In the genomic region with DNA sequence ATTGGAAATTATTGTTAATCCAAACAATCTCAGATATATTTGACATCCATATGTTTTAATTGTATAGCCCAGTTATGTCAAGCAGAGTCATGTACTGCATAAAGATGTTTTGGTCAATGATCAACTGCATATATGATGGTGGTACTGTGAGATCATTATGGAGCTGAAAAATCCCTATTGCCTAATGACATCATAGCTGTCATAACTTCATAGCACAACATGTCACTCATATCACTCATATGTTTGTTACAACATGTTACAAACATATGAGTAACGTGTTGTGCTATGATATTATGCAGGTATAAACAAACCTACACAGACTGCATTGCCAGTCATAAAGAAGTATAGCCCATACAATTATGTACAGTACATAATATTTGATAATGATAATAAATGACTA, we compare ENCODE assay signal across 32 cellular contexts.
"Had no signal": no experiment of that assay in that cellular context is flagged by ENCODE, and none has a peak within 500 bp of the region (broad histone marks: within the 10 kb centered on the region; RNA-seq: fewer than 3 reads in every experiment).

No MANE protein-coding gene starts in this region.

- H3K36me3 ChIP-seq: adrenal gland, brain microvascular endothelial cell, breast epithelium had no signal

- H3K4me1 ChIP-seq: adrenal gland, body of pancreas, breast epithelium had no signal

- H3K27ac ChIP-seq: adrenal gland, body of pancreas, brain microvascular endothelial cell, breast epithelium, VCaP had no signal

- H3K27me3 ChIP-seq: adrenal gland, body of pancreas, brain microvascular endothelial cell, breast epithelium had no signal

- H3K9me3 ChIP-seq: adrenal gland, body of pancreas had no signal

- H3K4me3 ChIP-seq: adrenal gland, body of pancreas, breast epithelium had no signal

- FAIRE-seq: astrocyte had no signal

- ATAC-seq: activated CD8-positive, alpha-beta T cell treated with anti-CD3 and anti-CD28 coated beads for 36 hours; activated naive CD4-positive, alpha-beta T cell treated with anti-CD3 and anti-CD28 coated beads, Interleukin-2, amount 50 U/mL, for 72 hours; activated T-cell treated with anti-CD3 and anti-CD28 coated beads, Interleukin-2, amount 50 U/mL, for 4 hours; activated T-cell treated with anti-CD3 and anti-CD28 coated beads, Interleukin-2, amount 50 U/mL, for 72 hours; activated T-helper 17 cell treated with anti-CD3 and anti-CD28 coated beads, Interleukin-2, amount 50 U/mL, for 72 hours; body of pancreas had no signal

- DNase-seq: activated B cell treated with CpG ODN at 0.5 μM for 24 hours; activated CD4-positive, alpha-beta memory T cell treated with anti-CD3 and anti-CD28 coated beads for 36 hours; activated CD4-positive, alpha-beta T cell treated with anti-CD3 and anti-CD28 coated beads for 4 hours; activated CD4-positive, alpha-beta T cell treated with anti-CD3 and anti-CD28 coated beads, Interleukin-2, amount 10 ng/mL, durations not matched to agents 24 days and 14 days; activated CD4-positive, alpha-beta T cell treated with anti-CD3 and anti-CD28 coated beads, Interleukin-2, amount 50 U/mL, for 1 hour; activated CD4-positive, alpha-beta T cell treated with anti-CD3 and anti-CD28 coated beads, Interleukin-2, amount 50 U/mL, for 4 hours; activated CD4-positive, CD25-positive, alpha-beta regulatory T cell treated with anti-CD3 and anti-CD28 coated beads, Interleukin-2, amount 50 U/mL, for 72 hours; activated CD8-positive, alpha-beta memory T cell treated with anti-CD3 and anti-CD28 coated beads, Interleukin-2, amount 50 U/mL, for 4 hours; activated CD8-positive, alpha-beta T cell treated with anti-CD3 and anti-CD28 coated beads for 36 hours; activated effector memory CD4-positive, alpha-beta T cell treated with anti-CD3 and anti-CD28 coated beads, Interleukin-2, amount 50 U/mL, for 16 hours; activated gamma-delta T cell treated with Interleukin-2 at 50 U/mL for 16 hours; activated naive CD4-positive, alpha-beta T cell; activated naive CD4-positive, alpha-beta T cell treated with anti-CD3 and anti-CD28 coated beads for 36 hours; activated naive CD4-positive, alpha-beta T cell treated with anti-CD3 and anti-CD28 coated beads, Interleukin-2, amount 50 U/mL, for 16 hours; activated naive CD8-positive, alpha-beta T cell treated with anti-CD3 and anti-CD28 coated beads for 36 hours; activated T-cell treated with anti-CD3 and anti-CD28 coated beads for 4 hours; activated T-cell treated with anti-CD3 and anti-CD28 coated beads, Interleukin-2, amount 50 U/mL, for 1 hour; activated T-cell treated with anti-CD3 and anti-CD28 coated beads, Interleukin-2, amount 50 U/mL, for 4 hours; activated T-cell treated with anti-CD3 and anti-CD28 coated beads, Interleukin-2, amount 50 U/mL, for 72 hours; adrenal gland; amniotic stem cell; aorta; body of pancreas; brain microvascular endothelial cell; central memory CD4-positive, alpha-beta T cell; T-helper 2 cell; T-helper 9 cell had no signal
